ENCODE assay signal across 21 cellular contexts in genomic region chr21:33039542-33039941, GRCh38. TPM values are rescaled to one million over a fixed set of nuclear protein-coding genes. Genes with fewer than 3 reads are reported as not detected.
DNase-seq lines count a peak whose midpoint lies in the region; ATAC-seq and TF ChIP-seq lines count a peak whose summit lies in the region.
"Had no signal": no experiment of that assay in that cellular context is flagged by ENCODE, and none has a peak within 500 bp of the region (broad histone marks: within the 10 kb centered on the region; RNA-seq: fewer than 3 reads in every experiment).

No MANE protein-coding gene starts in this region.

- H3K36me3 ChIP-seq in HEK293 (ENCODE audit: control insufficient read depth in 2 of 2, insufficient read depth in 1 of 2, low read length in 2 of 2) = no peaks in the 10 kb centered on the region
- H3K36me3 ChIP-seq: heart right ventricle had no signal

- no peak for TF ChIP-seq CTCF in HEK293 (tag by site-specific recombination; IDR thresholded peaks at IDR 0.05)

- CTCF ChIA-PET in HEK293 (lab: Yijun Ruan, JAX) = interaction anchor here (0.6 kb wide), 1 partner anchor 323 kb away, joined by 3 read pairs; no protein-coding TSS in a partner anchor
- CTCF ChIA-PET in activated CD8-positive, alpha-beta memory T cell treated with anti-CD3 and anti-CD28 coated beads, Interleukin-2, amount 10 ng/mL, durations not matched to agents 7 days and 5 days (lab: Charles Lee) = no interaction called here

- no peak overlapping the region for H3K4me3 ChIP-seq in HEK293 (ENCODE audit: low read depth, low read length)
- H3K4me3 ChIP-seq: heart right ventricle had no signal

- no peaks in the 10 kb centered on the region for H3K9me3 ChIP-seq in HEK293 (ENCODE audit: control insufficient read depth, insufficient read depth, low read depth, low read length)
- H3K9me3 ChIP-seq: heart right ventricle had no signal

- H3K9me3 Mint-ChIP-seq in activated CD8-positive, alpha-beta memory T cell treated with anti-CD3 and anti-CD28 coated beads, Interleukin-2, amount 10 ng/mL, durations not matched to agents 7 days and 5 days (ENCODE audit: low read depth) = no peaks in the 10 kb centered on the region
- H3K9me3 Mint-ChIP-seq: activated T-helper 2 cell treated with anti-CD3 and anti-CD28 coated beads, Interferon-gamma antibody, Interleukin-2, Interleukin-4, amounts not matched to agents 10 μg/mL and 5 μg/mL and 100 μg/mL, durations not matched to agents 14 hours and 24 hours and 36 hours; central memory CD8-positive, alpha-beta T cell had no signal

- H3K4me3 Mint-ChIP-seq in activated CD8-positive, alpha-beta memory T cell treated with anti-CD3 and anti-CD28 coated beads, Interleukin-2, amount 10 ng/mL, durations not matched to agents 7 days and 5 days = no peak overlapping the region
- H3K4me3 Mint-ChIP-seq: CD4-positive, CD25-positive, alpha-beta regulatory T cell; central memory CD8-positive, alpha-beta T cell; naive thymus-derived CD4-positive, alpha-beta T cell had no signal

- DNase-seq in hypothalamus (lab: John Stamatoyannopoulos, UW) (peak in 40 of 51 donors; percentile 13 to 92 (median 73)), sciatic nerve (ENCODE audit: low spot score) (no peak), erythroblast (lab: John Stamatoyannopoulos, UW) (no peak)
- no peak for DNase-seq in activated CD8-positive, alpha-beta memory T cell treated with anti-CD3 and anti-CD28 coated beads, Interleukin-2, amount 10 ng/mL, durations not matched to agents 7 days and 5 days
- DNase-seq: activated CD4-positive, alpha-beta T cell treated with anti-CD3 and anti-CD28 coated beads for 48 hours; CD4-positive, CD25-positive, alpha-beta regulatory T cell; heart right ventricle; naive thymus-derived CD4-positive, alpha-beta T cell; NCI-H187; NCI-H510A had no signal

- intact Hi-C loops in sciatic nerve (cut with DNase I) = no loop called here

- peaks cover 39% of the 10 kb centered on the region for H3K27me3 Mint-ChIP-seq in activated CD8-positive, alpha-beta memory T cell treated with anti-CD3 and anti-CD28 coated beads, Interleukin-2, amount 10 ng/mL, durations not matched to agents 7 days and 5 days

- peaks cover 16% of the 10 kb centered on the region for H3K4me1 Mint-ChIP-seq in activated CD8-positive, alpha-beta memory T cell treated with anti-CD3 and anti-CD28 coated beads, Interleukin-2, amount 10 ng/mL, durations not matched to agents 7 days and 5 days

- POLR2A ChIA-PET in HEK293 (lab: Yijun Ruan, JAX) = no interaction called here

- ATAC-seq in sciatic nerve = peak; percentile 89
- no peak for ATAC-seq in HG03354 (IDR thresholded peaks at IDR 0.05; ENCODE audit: poor library complexity, severe bottlenecking, unreplicated experiment)
- ATAC-seq in activated CD8-positive, alpha-beta memory T cell treated with anti-CD3 and anti-CD28 coated beads, Interleukin-2, amount 10 ng/mL, durations not matched to agents 7 days and 5 days = no peak
- no peak for ATAC-seq in HG03342 (IDR thresholded peaks at IDR 0.05; ENCODE audit: unreplicated experiment)
- ATAC-seq: HCT116; heart right ventricle; naive thymus-derived CD4-positive, alpha-beta T cell had no signal

- H3K27ac Mint-ChIP-seq in activated CD8-positive, alpha-beta memory T cell treated with anti-CD3 and anti-CD28 coated beads, Interleukin-2, amount 10 ng/mL, durations not matched to agents 7 days and 5 days = no peak overlapping the region
- H3K27ac Mint-ChIP-seq: activated T-helper 2 cell treated with anti-CD3 and anti-CD28 coated beads, Interferon-gamma antibody, Interleukin-2, Interleukin-4, amounts not matched to agents 10 μg/mL and 5 μg/mL and 100 μg/mL, durations not matched to agents 14 hours and 24 hours and 36 hours; CD4-positive, CD25-positive, alpha-beta regulatory T cell; naive thymus-derived CD4-positive, alpha-beta T cell had no signal

- no peaks in the 10 kb centered on the region for H3K36me3 Mint-ChIP-seq in activated CD8-positive, alpha-beta memory T cell treated with anti-CD3 and anti-CD28 coated beads, Interleukin-2, amount 10 ng/mL, durations not matched to agents 7 days and 5 days
- H3K36me3 Mint-ChIP-seq: naive thymus-derived CD4-positive, alpha-beta T cell had no signal

- TF ChIP-seq POLR2A in erythroblast (IDR thresholded peaks at IDR 0.05; ENCODE audit: low read length) = no peak

- H3K27ac ChIP-seq in HEK293 (ENCODE audit: extremely low read depth, low read depth, low read length) (no peak overlapping the region), angular gyrus (ENCODE audit: low read depth, low read length) (peak overlapping the region; percentile 41)
- H3K27ac ChIP-seq: heart right ventricle had no signal

- peaks cover 3% of the 10 kb centered on the region; the same call in 1 of the 2 replicates for H3K4me1 ChIP-seq in HEK293 (ENCODE audit: control insufficient read depth, insufficient read depth, low read length)

TF ChIP-seq in HEK293, 187 proteins besides CTCF, POLR2A, EP300 and RAD21:
- TF ChIP-seq BCL11B (tag by site-specific recombination; IDR thresholded peaks at IDR 0.05; ENCODE audit: low read depth) = no peak
- TF ChIP-seq, protein P1, sequence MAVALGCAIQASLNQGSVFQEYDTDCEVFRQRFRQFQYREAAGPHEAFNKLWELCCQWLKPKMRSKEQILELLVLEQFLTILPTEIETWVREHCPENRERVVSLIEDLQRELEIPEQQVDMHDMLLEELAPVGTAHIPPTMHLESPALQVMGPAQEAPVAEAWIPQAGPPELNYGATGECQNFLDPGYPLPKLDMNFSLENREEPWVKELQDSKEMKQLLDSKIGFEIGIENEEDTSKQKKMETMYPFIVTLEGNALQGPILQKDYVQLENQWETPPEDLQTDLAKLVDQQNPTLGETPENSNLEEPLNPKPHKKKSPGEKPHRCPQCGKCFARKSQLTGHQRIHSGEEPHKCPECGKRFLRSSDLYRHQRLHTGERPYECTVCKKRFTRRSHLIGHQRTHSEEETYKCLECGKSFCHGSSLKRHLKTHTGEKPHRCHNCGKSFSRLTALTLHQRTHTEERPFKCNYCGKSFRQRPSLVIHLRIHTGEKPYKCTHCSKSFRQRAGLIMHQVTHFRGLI (tag by site-specific recombination; IDR thresholded peaks at IDR 0.05) = peak; percentile 98
TF ChIP-seq in HEK293: peak in this region for 1.

RNA-seq across cellular contexts. Expression of gene OLIG2, which starts 13.8 kb away (rescaled TPM):
- total RNA-seq in sciatic nerve = not detected
- total RNA-seq in activated CD8-positive, alpha-beta memory T cell treated with anti-CD3 and anti-CD28 coated beads, Interleukin-2, amount 10 ng/mL, durations not matched to agents 7 days and 5 days = not detected
- total RNA-seq: activated T-helper 2 cell treated with anti-CD3 and anti-CD28 coated beads, Interferon-gamma antibody, Interleukin-2, Interleukin-4, amounts not matched to agents 10 μg/mL and 5 μg/mL and 100 μg/mL, durations not matched to agents 14 hours and 24 hours and 36 hours; CD4-positive, CD25-positive, alpha-beta regulatory T cell; fibroblast of lung; heart right ventricle; lung microvascular endothelial cell; naive thymus-derived CD4-positive, alpha-beta T cell; posterior vena cava; subcutaneous adipose tissue had no signal

RNA-seq across cellular contexts. Expression of gene OLIG1, which starts 30.4 kb away (rescaled TPM):
- 0.53 TPM for total RNA-seq in sciatic nerve
- not detected for total RNA-seq in activated CD8-positive, alpha-beta memory T cell treated with anti-CD3 and anti-CD28 coated beads, Interleukin-2, amount 10 ng/mL, durations not matched to agents 7 days and 5 days
- total RNA-seq: CD4-positive, CD25-positive, alpha-beta regulatory T cell; fibroblast of lung; lung microvascular endothelial cell; posterior vena cava; subcutaneous adipose tissue had no signal

Comparison
In these comparisons a context has a peak if more than half of its experiments do, and no peak if none do; other contexts are left out.
1. DNase-seq: peak in hypothalamus (40 of 51); none in sciatic nerve (single experiment), activated CD8-positive, alpha-beta memory T cell treated with anti-CD3 and anti-CD28 coated beads, Interleukin-2, amount 10 ng/mL, durations not matched to agents 7 days and 5 days (single experiment) and erythroblast (0 of 2).